18 cellular contexts compared by ENCODE assay signal in genomic region chr2:238894226-238894949, GRCh38. TPM values are rescaled to one million over a fixed set of nuclear protein-coding genes. Genes with fewer than 3 reads are reported as not detected.
DNase-seq lines count a peak whose midpoint lies in the region; ATAC-seq and TF ChIP-seq lines count a peak whose summit lies in the region.
"Had no signal": no experiment of that assay in that cellular context is flagged by ENCODE, and none has a peak within 500 bp of the region (broad histone marks: within the 10 kb centered on the region; RNA-seq: fewer than 3 reads in every experiment).

No MANE protein-coding gene starts in this region.

- no peak overlapping the region for H3K4me3 Mint-ChIP-seq in natural killer cell

- H3K9me3 Mint-ChIP-seq in natural killer cell, result no peaks in the 10 kb centered on the region

- H3K9me2 ChIP-seq in GM23248 (ENCODE audit: insufficient read depth), result no peaks in the 10 kb centered on the region

- in situ Hi-C loops in GM23248 (cut with MboI), result no loop called here

- H3K4me1 ChIP-seq in GM23248 (ENCODE audit: insufficient read depth) (peaks cover 91% of the 10 kb centered on the region), muscle layer of colon (ENCODE audit: insufficient read depth, low read length) (peaks cover 35% of the 10 kb centered on the region), sigmoid colon (peaks cover 0 to 82% (median 73%) of the 10 kb centered on the region in 4 donors)
- H3K4me1 ChIP-seq: A549 had no signal

- no peaks in the 10 kb centered on the region for H3K4me1 Mint-ChIP-seq in natural killer cell

- H3K4me3 ChIP-seq in GM23248 (peak overlapping the region; percentile 7; the same call in 1 of the 2 replicates), muscle layer of colon (ENCODE audit: low read depth in 1 of 2, low read length in 2 of 2) (peak overlapping the region in 1 of 2 donors; percentile 18), sigmoid colon (no peak overlapping the region)
- H3K4me3 ChIP-seq: A549, K562 had no signal

- peak overlapping the region; percentile 63 for H3K4me2 ChIP-seq in GM23248 (ENCODE audit: unreplicated experiment)
- H3K4me2 ChIP-seq: A549 had no signal

- H3K9ac ChIP-seq in GM23248 (peak overlapping the region; percentile 68), muscle layer of colon (ENCODE audit: low read length) (no peak overlapping the region)

- peaks cover 0 to 6% of the 10 kb centered on the region in 2 donors for H3K27me3 Mint-ChIP-seq in natural killer cell (ENCODE audit: low read depth in 2 of 2)

- H3K36me3 ChIP-seq in GM23248 (ENCODE audit: low read depth), result peaks cover 5% of the 10 kb centered on the region; the same call in 1 of the 2 replicates
- H3K36me3 ChIP-seq in muscle layer of colon (ENCODE audit: insufficient read depth, low read length), result no peaks in the 10 kb centered on the region
- H3K36me3 ChIP-seq in sigmoid colon, result no peaks in the 10 kb centered on the region

- H2AFZ ChIP-seq in GM23248, result no peak overlapping the region

- intact Hi-C loops in sigmoid colon (cut with DNase I) (loop anchor here (2.0 kb wide), 1 partner anchor 46 kb away; the partner anchor contains the start of gene TWIST2), natural killer cell (cut with micrococcal nuclease) (no loop called here)

- H3K27ac ChIP-seq in GM23248 (peak overlapping the region; percentile 86), RWPE1 (peak overlapping the region; percentile 17; the same call in 1 of the 2 replicates), muscle layer of colon (ENCODE audit: low read depth, low read length) (peak overlapping the region; percentile 12), sigmoid colon (peak overlapping the region in 3 of 4 donors; percentile 78 to 83 (median 79))
- H3K27ac ChIP-seq: A549, C4-2B had no signal

- H3K9me3 ChIP-seq in GM23248 (ENCODE audit: low read depth), result no peaks in the 10 kb centered on the region
- H3K9me3 ChIP-seq in muscle layer of colon (ENCODE audit: low read length), result no peaks in the 10 kb centered on the region
- H3K9me3 ChIP-seq in sigmoid colon, result no peaks in the 10 kb centered on the region
- H3K9me3 ChIP-seq: A549 had no signal

- no peak for ATAC-seq in natural killer cell
- no peak for ATAC-seq in HG03196 (IDR thresholded peaks at IDR 0.05; ENCODE audit: unreplicated experiment)
- ATAC-seq: A549, K562 had no signal

- no peak overlapping the region for H3K27ac Mint-ChIP-seq in natural killer cell

- TF ChIP-seq POLR2A in sigmoid colon (IDR thresholded peaks at IDR 0.05), result no peak

- 6 to 13% methylated on average over 9 to 13 of the region's 13 CpGs for WGBS in GM23248 (ENCODE audit: low coverage in 1 of 2, low lambda C conversion rate in 2 of 2, missing lambda C conversion rate in 2 of 2), 2 experiments
- 69 to 81% methylated on average over 13 of the region's 13 CpGs for WGBS in sigmoid colon, 2 donors

- TF ChIP-seq EP300 in sigmoid colon (IDR thresholded peaks at IDR 0.05), result no peak

- peak; percentile 66 for DNase-seq in GM23248
- no peak for DNase-seq in RWPE1 (ENCODE audit: low spot score)
- peak; percentile 62 for DNase-seq in sigmoid colon
- no peak for DNase-seq in natural killer cell
- DNase-seq in SW480 (ENCODE audit: low spot score), result no peak
- DNase-seq: COR-L47; DMS153; H7; NCI-H1048; NCI-H146; NCI-H2107; NCI-H69; NK-92 treated with Interleukin-12 subunit alpha and Interleukin-12 subunit beta, amount 100 ng/mL, for 24 hours had no signal

- no peaks in the 10 kb centered on the region; the same call in 1 of the 2 replicates for H4K20me1 ChIP-seq in GM23248 (ENCODE audit: insufficient read depth)

- H3K27me3 ChIP-seq in GM23248 (replicated peaks; ENCODE audit: insufficient read depth) (no peaks in the 10 kb centered on the region), muscle layer of colon (ENCODE audit: control insufficient read depth in 1 of 2, insufficient read depth in 2 of 2, low read length in 2 of 2) (no peaks in the 10 kb centered on the region), sigmoid colon (no peaks in the 10 kb centered on the region)

- no peak for TF ChIP-seq CTCF in RWPE1 (conservative IDR thresholded peaks at IDR 0.05; ENCODE audit: low read depth)
- TF ChIP-seq CTCF in sigmoid colon (IDR thresholded peaks at IDR 0.05), result no peak
- no peak for TF ChIP-seq CTCF in natural killer cell (IDR thresholded peaks at IDR 0.05)

- H3F3A ChIP-seq in GM23248 (ENCODE audit: insufficient read depth), result peaks cover 87% of the 10 kb centered on the region

- peaks cover 100% of the 10 kb centered on the region for H3K79me2 ChIP-seq in GM23248 (ENCODE audit: insufficient read depth)

- POLR2A ChIA-PET in RWPE1 (lab: Yijun Ruan, JAX; ENCODE audit: low non-redundant PET), result no interaction called here

- CTCF ChIA-PET in RWPE1 (lab: Yijun Ruan, JAX), result no interaction called here

- no peaks in the 10 kb centered on the region for H3K36me3 Mint-ChIP-seq in natural killer cell

RNA-seq across cellular contexts. Expression of gene TWIST2, which starts 46.5 kb away (rescaled TPM):
- total RNA-seq in GM23248 (2014; rRNA removed; shearing (Covaris generic)), result 467 and 544 TPM in 2 replicates
- polyA plus RNA-seq in GM23248 (2016; fragmentation: Nextera tagmentation; extraction: Ambion mirVana) (248 and 253 TPM in 2 replicates), sigmoid colon (10 to 100 TPM in 1 of 3 donors, 1 to 10 TPM in 1, under 1 TPM in 1; 0.92 to 22.8 (median 3.8) TPM)
- total RNA-seq in sigmoid colon (10 to 100 TPM; 53.9 to 92.2 (median 79.3) TPM), natural killer cell (not detected)
- total RNA-seq: K562 had no signal
- polyA plus RNA-seq: K562 had no signal

Comparison
In these comparisons a context has a peak if more than half of its experiments do, and no peak if none do; other contexts are left out.
1. DNase-seq: peak in GM23248 (single experiment) and sigmoid colon (single experiment); none in RWPE1 (single experiment), natural killer cell (single experiment) and SW480 (single experiment).
2. H3K27ac ChIP-seq: peak in every context shown above with its lines; median percentile 86 in GM23248; 79 in sigmoid colon; 17 in RWPE1; 12 in muscle layer of colon.
3. RNA of gene TWIST2, which starts 46.5 kb away (total RNA-seq): 467 to 544 TPM in GM23248 and 53.9 to 92.2 TPM in sigmoid colon; not detected in natural killer cell; every median in the first group is over 10 times any median in the second.